1 cellular context compared by ENCODE assay signal in the genomic region with DNA sequence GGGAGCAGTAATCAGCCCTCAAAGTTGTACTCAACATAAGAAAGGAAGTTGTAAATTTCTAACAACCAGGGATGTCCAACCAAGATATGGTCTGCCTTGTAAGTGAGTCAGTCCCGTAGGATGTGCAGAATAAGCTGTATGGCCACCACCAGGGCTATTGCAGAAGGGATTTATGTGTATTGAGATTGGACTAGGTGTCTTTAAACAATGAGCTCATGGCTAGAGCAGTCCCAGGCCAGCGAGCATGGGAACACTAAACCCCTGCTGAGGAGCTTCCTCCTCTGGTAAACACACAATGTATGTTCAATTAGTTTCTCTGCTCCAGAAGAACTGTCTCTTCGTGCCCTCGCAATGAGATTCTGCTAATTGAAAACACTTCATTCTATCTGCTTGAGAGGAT.
TF ChIP-seq lines count a peak whose summit lies in the region.

No MANE protein-coding gene starts in this region.

TF ChIP-seq in HepG2, 621 proteins besides CTCF, POLR2A, EP300 and RAD21 (continued from another document):
- TF ChIP-seq, protein P1, sequence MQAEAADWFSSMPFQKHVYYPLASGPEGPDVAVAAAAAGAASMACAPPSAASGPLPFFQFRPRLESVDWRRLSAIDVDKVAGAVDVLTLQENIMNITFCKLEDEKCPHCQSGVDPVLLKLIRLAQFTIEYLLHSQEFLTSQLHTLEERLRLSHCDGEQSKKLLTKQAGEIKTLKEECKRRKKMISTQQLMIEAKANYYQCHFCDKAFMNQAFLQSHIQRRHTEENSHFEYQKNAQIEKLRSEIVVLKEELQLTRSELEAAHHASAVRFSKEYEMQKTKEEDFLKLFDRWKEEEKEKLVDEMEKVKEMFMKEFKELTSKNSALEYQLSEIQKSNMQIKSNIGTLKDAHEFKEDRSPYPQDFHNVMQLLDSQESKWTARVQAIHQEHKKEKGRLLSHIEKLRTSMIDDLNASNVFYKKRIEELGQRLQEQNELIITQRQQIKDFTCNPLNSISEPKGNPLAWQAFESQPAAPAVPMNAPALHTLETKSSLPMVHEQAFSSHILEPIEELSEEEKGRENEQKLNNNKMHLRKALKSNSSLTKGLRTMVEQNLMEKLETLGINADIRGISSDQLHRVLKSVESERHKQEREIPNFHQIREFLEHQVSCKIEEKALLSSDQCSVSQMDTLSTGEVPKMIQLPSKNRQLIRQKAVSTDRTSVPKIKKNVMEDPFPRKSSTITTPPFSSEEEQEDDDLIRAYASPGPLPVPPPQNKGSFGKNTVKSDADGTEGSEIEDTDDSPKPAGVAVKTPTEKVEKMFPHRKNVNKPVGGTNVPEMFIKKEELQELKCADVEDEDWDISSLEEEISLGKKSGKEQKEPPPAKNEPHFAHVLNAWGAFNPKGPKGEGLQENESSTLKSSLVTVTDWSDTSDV (CRISPR knock-in tag; IDR thresholded peaks at IDR 0.05), result no peak
- no peak for TF ChIP-seq CCAR2 (optimal IDR thresholded peaks at IDR 0.05; ENCODE audit: low read depth, low read length)
- no peak for TF ChIP-seq PHF8 (CRISPR knock-in tag; IDR thresholded peaks at IDR 0.05)
- no peak for TF ChIP-seq NCOA2 (CRISPR knock-in tag; IDR thresholded peaks at IDR 0.05)
- TF ChIP-seq, protein P2, sequence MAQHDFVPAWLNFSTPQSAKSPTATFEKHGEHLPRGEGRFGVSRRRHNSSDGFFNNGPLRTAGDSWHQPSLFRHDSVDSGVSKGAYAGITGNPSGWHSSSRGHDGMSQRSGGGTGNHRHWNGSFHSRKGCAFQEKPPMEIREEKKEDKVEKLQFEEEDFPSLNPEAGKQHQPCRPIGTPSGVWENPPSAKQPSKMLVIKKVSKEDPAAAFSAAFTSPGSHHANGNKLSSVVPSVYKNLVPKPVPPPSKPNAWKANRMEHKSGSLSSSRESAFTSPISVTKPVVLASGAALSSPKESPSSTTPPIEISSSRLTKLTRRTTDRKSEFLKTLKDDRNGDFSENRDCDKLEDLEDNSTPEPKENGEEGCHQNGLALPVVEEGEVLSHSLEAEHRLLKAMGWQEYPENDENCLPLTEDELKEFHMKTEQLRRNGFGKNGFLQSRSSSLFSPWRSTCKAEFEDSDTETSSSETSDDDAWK (CRISPR knock-in tag; IDR thresholded peaks at IDR 0.05), result no peak
- no peak for TF ChIP-seq ZFP36L1 (CRISPR knock-in tag; IDR thresholded peaks at IDR 0.05)
